In the genomic region with DNA sequence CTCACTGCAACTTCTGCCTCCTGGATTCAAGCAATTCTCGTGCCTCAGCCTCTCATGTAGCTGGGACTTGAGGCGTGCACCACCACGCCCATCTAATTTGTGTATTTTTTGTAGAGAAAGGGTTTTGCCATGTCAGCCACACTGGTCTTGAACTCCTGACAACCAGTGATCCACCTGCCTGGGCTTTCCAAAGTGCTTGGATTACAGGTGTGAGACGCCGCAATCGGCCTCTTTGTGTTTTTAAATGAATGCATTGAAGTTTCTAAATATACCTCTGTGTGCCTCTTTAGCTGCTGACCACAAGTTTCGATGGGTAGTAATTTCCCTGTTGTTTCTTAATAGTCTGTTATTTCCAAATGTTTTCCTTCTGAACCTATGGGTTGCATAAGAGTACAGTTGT, we compare ENCODE assay signal across 33 cellular contexts.
"Had no signal": no experiment of that assay in that cellular context is flagged by ENCODE, and none has a peak within 500 bp of the region (broad histone marks: within the 10 kb centered on the region; RNA-seq: fewer than 3 reads in every experiment).

No MANE protein-coding gene starts in this region.

- H3K36me3 Mint-ChIP-seq: activated naive CD4-positive, alpha-beta T cell treated with anti-CD3 and anti-CD28 coated beads, Interleukin-2, amount 10 ng/mL, durations not matched to agents 7 days and 5 days; activated naive CD8-positive, alpha-beta T cell treated with anti-CD3 and anti-CD28 coated beads, Interleukin-2, amount 10 ng/mL, durations not matched to agents 7 days and 5 days; natural killer cell; neural progenitor cell; stimulated activated memory B cell treated with anti-CD40 and anti-IgM and Interleukin-4, amounts not matched to agents 10 μg/mL and 1 μg/mL and 100 μg/mL, for 72 hours had no signal

- H3K4me1 ChIP-seq: ascending aorta, left lung, lower lobe of right lung, parathyroid adenoma, psoas muscle, right atrium auricular region, stomach, thyroid gland, upper lobe of left lung, vagina had no signal

- H3K4me2 ChIP-seq: neural progenitor cell, smooth muscle cell had no signal

- DNase-seq: activated CD4-positive, alpha-beta T cell treated with anti-CD3 and anti-CD28 coated beads for 48 hours; activated CD4-positive, alpha-beta T cell treated with anti-CD3 and anti-CD28 coated beads, Interleukin-2, amount 50 U/mL, for 48 hours; activated CD8-positive, alpha-beta memory T cell treated with anti-CD3 and anti-CD28 coated beads for 24 hours; activated effector memory CD4-positive, alpha-beta T cell treated with anti-CD3 and anti-CD28 coated beads, Interleukin-2, amount 50 U/mL, for 16 hours; activated naive CD4-positive, alpha-beta T cell treated with anti-CD3 and anti-CD28 coated beads, Interleukin-2, amount 10 ng/mL, durations not matched to agents 7 days and 5 days; activated naive CD8-positive, alpha-beta T cell treated with anti-CD3 and anti-CD28 coated beads, Interleukin-2, amount 10 ng/mL, durations not matched to agents 7 days and 5 days; activated T-cell treated with anti-CD3 and anti-CD28 coated beads, Interleukin-2, amount 50 U/mL, for 1 hour; brain microvascular endothelial cell; dorsolateral prefrontal cortex; effector memory CD4-positive, alpha-beta T cell; left lung; lower lobe of right lung; mesendoderm; natural killer cell; occipital lobe; psoas muscle; stimulated activated CD4-positive, alpha-beta T cell treated with anti-CD3 and anti-CD28 coated beads, Interleukin-1b, Interleukin-23, amount 100 ng/mL, for 48 hours; stimulated activated CD4-positive, alpha-beta T cell treated with anti-CD3 and anti-CD28 coated beads, Interleukin-4, amount 100 ng/mL, for 4 hours; stimulated activated CD8-positive, alpha-beta memory T cell treated with anti-CD3 and anti-CD28 coated beads, Interleukin-4, amount 100 ng/mL, for 48 hours; stomach; thyroid gland; upper lobe of left lung; WERI-Rb-1 had no signal

- H3K9me3 ChIP-seq: ascending aorta, left lung, lower lobe of right lung, psoas muscle, right atrium auricular region, stomach, thyroid gland, upper lobe of left lung, vagina had no signal

- H3K9ac ChIP-seq: neural progenitor cell, parathyroid adenoma had no signal

- H3K4me3 ChIP-seq: ascending aorta, coronary artery, dorsolateral prefrontal cortex, left lung, lower lobe of right lung, neural progenitor cell, psoas muscle, right atrium auricular region, smooth muscle cell, stomach, thyroid gland, upper lobe of left lung, vagina had no signal

- ATAC-seq: activated CD4-positive, CD25-positive, alpha-beta regulatory T cell treated with anti-CD3 and anti-CD28 coated beads, Interleukin-2, amount 50 U/mL, for 24 hours; left lung; lower lobe of right lung; natural killer cell; psoas muscle; stimulated activated memory B cell treated with anti-CD40 and anti-IgM and Interleukin-4, amounts not matched to agents 10 μg/mL and 1 μg/mL and 100 μg/mL, for 72 hours had no signal

- H2AFZ ChIP-seq: neural progenitor cell, parathyroid adenoma had no signal

- H3K4me1 Mint-ChIP-seq: activated naive CD4-positive, alpha-beta T cell treated with anti-CD3 and anti-CD28 coated beads, Interleukin-2, amount 10 ng/mL, durations not matched to agents 7 days and 5 days; activated naive CD8-positive, alpha-beta T cell treated with anti-CD3 and anti-CD28 coated beads, Interleukin-2, amount 10 ng/mL, durations not matched to agents 7 days and 5 days; natural killer cell; neural progenitor cell; stimulated activated memory B cell treated with anti-CD40 and anti-IgM and Interleukin-4, amounts not matched to agents 10 μg/mL and 1 μg/mL and 100 μg/mL, for 72 hours had no signal

- H3K27me3 Mint-ChIP-seq: activated naive CD4-positive, alpha-beta T cell treated with anti-CD3 and anti-CD28 coated beads, Interleukin-2, amount 10 ng/mL, durations not matched to agents 7 days and 5 days; activated naive CD8-positive, alpha-beta T cell treated with anti-CD3 and anti-CD28 coated beads, Interleukin-2, amount 10 ng/mL, durations not matched to agents 7 days and 5 days; stimulated activated memory B cell treated with anti-CD40 and anti-IgM and Interleukin-4, amounts not matched to agents 10 μg/mL and 1 μg/mL and 100 μg/mL, for 72 hours had no signal

- H3K27ac Mint-ChIP-seq: activated naive CD4-positive, alpha-beta T cell treated with anti-CD3 and anti-CD28 coated beads, Interleukin-2, amount 10 ng/mL, durations not matched to agents 7 days and 5 days; activated naive CD8-positive, alpha-beta T cell treated with anti-CD3 and anti-CD28 coated beads, Interleukin-2, amount 10 ng/mL, durations not matched to agents 7 days and 5 days; activated T-helper 1 cell treated with anti-CD3 and anti-CD28 coated beads, Interleukin-12 subunit alpha, Interleukin-12 subunit beta, Interleukin-2, Interleukin-4 antibody, amounts not matched to agents 30 ng/mL and 10 ng/mL and 1 ng/mL, durations not matched to agents 14 hours and 24 hours and 36 hours; natural killer cell; neural progenitor cell; stimulated activated memory B cell treated with anti-CD40 and anti-IgM and Interleukin-4, amounts not matched to agents 10 μg/mL and 1 μg/mL and 100 μg/mL, for 72 hours had no signal

- H3K27ac ChIP-seq: ascending aorta, brain microvascular endothelial cell, coronary artery, dorsolateral prefrontal cortex, left lung, lower lobe of right lung, neural progenitor cell, parathyroid adenoma, psoas muscle, right atrium auricular region, stomach, thyroid gland, upper lobe of left lung, vagina, WERI-Rb-1 had no signal

- H3K9me3 Mint-ChIP-seq: activated naive CD4-positive, alpha-beta T cell treated with anti-CD3 and anti-CD28 coated beads, Interleukin-2, amount 10 ng/mL, durations not matched to agents 7 days and 5 days; activated naive CD8-positive, alpha-beta T cell treated with anti-CD3 and anti-CD28 coated beads, Interleukin-2, amount 10 ng/mL, durations not matched to agents 7 days and 5 days; activated T-helper 1 cell treated with anti-CD3 and anti-CD28 coated beads, Interleukin-12 subunit alpha, Interleukin-12 subunit beta, Interleukin-2, Interleukin-4 antibody, amounts not matched to agents 30 ng/mL and 10 ng/mL and 1 ng/mL, durations not matched to agents 14 hours and 24 hours and 36 hours; neural progenitor cell; stimulated activated memory B cell treated with anti-CD40 and anti-IgM and Interleukin-4, amounts not matched to agents 10 μg/mL and 1 μg/mL and 100 μg/mL, for 72 hours had no signal

- H3K79me2 ChIP-seq: parathyroid adenoma had no signal

- H3K27me3 ChIP-seq: ascending aorta, brain microvascular endothelial cell, left lung, neural progenitor cell, right atrium auricular region, stomach, thyroid gland, upper lobe of left lung, vagina had no signal

- H3K36me3 ChIP-seq: ascending aorta, brain microvascular endothelial cell, left lung, lower lobe of right lung, neural progenitor cell, right atrium auricular region, stomach, thyroid gland, upper lobe of left lung, vagina, WERI-Rb-1 had no signal

- H3K4me3 Mint-ChIP-seq: activated naive CD4-positive, alpha-beta T cell treated with anti-CD3 and anti-CD28 coated beads, Interleukin-2, amount 10 ng/mL, durations not matched to agents 7 days and 5 days; activated naive CD8-positive, alpha-beta T cell treated with anti-CD3 and anti-CD28 coated beads, Interleukin-2, amount 10 ng/mL, durations not matched to agents 7 days and 5 days; activated T-helper 1 cell treated with anti-CD3 and anti-CD28 coated beads, Interleukin-12 subunit alpha, Interleukin-12 subunit beta, Interleukin-2, Interleukin-4 antibody, amounts not matched to agents 30 ng/mL and 10 ng/mL and 1 ng/mL, durations not matched to agents 14 hours and 24 hours and 36 hours; natural killer cell; neural progenitor cell; stimulated activated memory B cell treated with anti-CD40 and anti-IgM and Interleukin-4, amounts not matched to agents 10 μg/mL and 1 μg/mL and 100 μg/mL, for 72 hours had no signal
